Comparison of ENCODE assay signal across 9 cellular contexts in genomic region chr7:101138149-101138870, GRCh38. TPM values are rescaled to one million over a fixed set of nuclear protein-coding genes. Genes with fewer than 3 reads are reported as not detected.
A peak's percentile ranks its signal among the peaks of the same experiment; 100 is the strongest.
DNase-seq lines count a peak whose midpoint lies in the region; ATAC-seq and TF ChIP-seq lines count a peak whose summit lies in the region.
"Had no signal": no experiment of that assay in that cellular context is flagged by ENCODE, and none has a peak within 500 bp of the region (broad histone marks: within the 10 kb centered on the region; RNA-seq: fewer than 3 reads in every experiment).

No MANE protein-coding gene starts in this region.

- no peaks in the 10 kb centered on the region for H3K9me3 Mint-ChIP-seq in activated naive CD4-positive, alpha-beta T cell treated with anti-CD3 and anti-CD28 coated beads, Interleukin-2, amount 50 U/mL, for 72 hours

- H3K27ac Mint-ChIP-seq in activated naive CD4-positive, alpha-beta T cell treated with anti-CD3 and anti-CD28 coated beads, Interleukin-2, amount 50 U/mL, for 72 hours, result peak overlapping the region in 1 of 2 donors; percentile 40

- no peaks in the 10 kb centered on the region for H3K36me3 Mint-ChIP-seq in activated naive CD4-positive, alpha-beta T cell treated with anti-CD3 and anti-CD28 coated beads, Interleukin-2, amount 50 U/mL, for 72 hours

- intact Hi-C loops in heart left ventricle (cut with DNase I), result loop anchor here in 8 of 10 donors (1.0 to 10.0 kb wide), 7 partner anchors 41 to 246 kb away; partner anchors contain the start of gene ACHE (in 3 of the 8)
- intact Hi-C loops in sciatic nerve (cut with DNase I), result no loop called here

- peak; percentile 24 for ATAC-seq in SK-N-SH treated with all-trans-retinoic acid at 6 μM for 48 hours
- peak; percentile 97 to 98 for ATAC-seq in activated naive CD4-positive, alpha-beta T cell treated with anti-CD3 and anti-CD28 coated beads, Interleukin-2, amount 50 U/mL, for 72 hours
- peak; percentile 68 to 93 (median 92) for ATAC-seq in heart left ventricle
- ATAC-seq in sciatic nerve, result peak; percentile 92
- ATAC-seq in GM19455 (IDR thresholded peaks at IDR 0.05; ENCODE audit: unreplicated experiment), result no peak

- peak; percentile 29 for TF ChIP-seq CTCF in GM20000 (IDR thresholded peaks at IDR 0.05; ENCODE audit: extremely low read depth, missing control alignments)
- TF ChIP-seq CTCF in heart left ventricle (IDR thresholded peaks at IDR 0.05), result peak; percentile 72 to 89 (median 84)

- 7 to 10% (median 9%) methylated on average over 16 to 17 of the region's 17 CpGs for WGBS in heart left ventricle, 4 donors

- peak overlapping the region in 7 of 12 donors; percentile 41 to 76 (median 55) for H3K27ac ChIP-seq in heart left ventricle

- no peaks in the 10 kb centered on the region for H3K27me3 ChIP-seq in heart left ventricle

- no peak overlapping the region for H3K4me3 ChIP-seq in Jurkat, Clone E6-1 (ENCODE audit: low read length)
- peak overlapping the region in 3 of 12 donors; percentile 0 to 15 (median 4) for H3K4me3 ChIP-seq in heart left ventricle

- no peak for TF ChIP-seq POLR2A in heart left ventricle (IDR thresholded peaks at IDR 0.05)

- peak in 8 of 14 donors; percentile 9 to 79 (median 32) for DNase-seq in C1 segment of cervical spinal cord (lab: John Stamatoyannopoulos, UW)
- DNase-seq in GM20000 (ENCODE audit: low spot score), result peak; percentile 72
- DNase-seq in Jurkat, Clone E6-1 (ENCODE audit: low read depth, low spot score), result peak; percentile 38
- peak; percentile 76 to 84 for DNase-seq in activated naive CD4-positive, alpha-beta T cell treated with anti-CD3 and anti-CD28 coated beads, Interleukin-2, amount 50 U/mL, for 72 hours (ENCODE audit: low spot score in 2 of 2)
- DNase-seq in heart left ventricle, result peak in 4 of 5 donors; percentile 66 to 91 (median 82)
- DNase-seq in sciatic nerve (ENCODE audit: low spot score), result peak; percentile 80

- peaks cover 0 to 26% (median 0%) of the 10 kb centered on the region in 9 donors for H3K36me3 ChIP-seq in heart left ventricle

- peaks cover 0 to 21% (median 10%) of the 10 kb centered on the region in 12 donors for H3K4me1 ChIP-seq in heart left ventricle

- no peaks in the 10 kb centered on the region for H3K9me3 ChIP-seq in heart left ventricle

TF ChIP-seq in SK-N-SH treated with all-trans-retinoic acid at 6 μM for 48 hours, 23 proteins besides CTCF, POLR2A, EP300 and RAD21 (continues in another document):
- TF ChIP-seq POU6F1 (CRISPR knock-in tag; IDR thresholded peaks at IDR 0.05; ENCODE audit: borderline replicate concordance, low read depth), result peak; percentile 34; the same call in 1 of the 2 replicates
- TF ChIP-seq TCF4 (CRISPR knock-in tag; IDR thresholded peaks at IDR 0.05; ENCODE audit: borderline replicate concordance), result no peak; the same call in 1 of the 2 replicates
- no peak for TF ChIP-seq BACH2 (CRISPR knock-in tag; IDR thresholded peaks at IDR 0.05; ENCODE audit: borderline replicate concordance)
- TF ChIP-seq ARNTL (CRISPR knock-in tag; IDR thresholded peaks at IDR 0.05; ENCODE audit: borderline replicate concordance, low read depth), result peak; percentile 94
- peak; percentile 67; the same call in 1 of the 2 replicates for TF ChIP-seq CREB5 (CRISPR knock-in tag; IDR thresholded peaks at IDR 0.05; ENCODE audit: low read depth)
- peak; percentile 75; the same call in 1 of the 2 replicates for TF ChIP-seq CSDC2 (CRISPR knock-in tag; IDR thresholded peaks at IDR 0.05)
- TF ChIP-seq RARB (CRISPR knock-in tag; IDR thresholded peaks at IDR 0.05), result peak; percentile 92; the same call in 1 of the 2 replicates
- TF ChIP-seq ZFP30 (CRISPR knock-in tag; IDR thresholded peaks at IDR 0.05), result no peak
- TF ChIP-seq, protein P1, sequence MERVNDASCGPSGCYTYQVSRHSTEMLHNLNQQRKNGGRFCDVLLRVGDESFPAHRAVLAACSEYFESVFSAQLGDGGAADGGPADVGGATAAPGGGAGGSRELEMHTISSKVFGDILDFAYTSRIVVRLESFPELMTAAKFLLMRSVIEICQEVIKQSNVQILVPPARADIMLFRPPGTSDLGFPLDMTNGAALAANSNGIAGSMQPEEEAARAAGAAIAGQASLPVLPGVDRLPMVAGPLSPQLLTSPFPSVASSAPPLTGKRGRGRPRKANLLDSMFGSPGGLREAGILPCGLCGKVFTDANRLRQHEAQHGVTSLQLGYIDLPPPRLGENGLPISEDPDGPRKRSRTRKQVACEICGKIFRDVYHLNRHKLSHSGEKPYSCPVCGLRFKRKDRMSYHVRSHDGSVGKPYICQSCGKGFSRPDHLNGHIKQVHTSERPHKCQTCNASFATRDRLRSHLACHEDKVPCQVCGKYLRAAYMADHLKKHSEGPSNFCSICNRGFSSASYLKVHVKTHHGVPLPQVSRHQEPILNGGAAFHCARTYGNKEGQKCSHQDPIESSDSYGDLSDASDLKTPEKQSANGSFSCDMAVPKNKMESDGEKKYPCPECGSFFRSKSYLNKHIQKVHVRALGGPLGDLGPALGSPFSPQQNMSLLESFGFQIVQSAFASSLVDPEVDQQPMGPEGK (CRISPR knock-in tag; IDR thresholded peaks at IDR 0.05; ENCODE audit: borderline replicate concordance), result peak; percentile 39; the same call in 1 of the 2 replicates
- TF ChIP-seq ESRRG (CRISPR knock-in tag; IDR thresholded peaks at IDR 0.05), result no peak
- TF ChIP-seq GLIS3 (CRISPR knock-in tag; IDR thresholded peaks at IDR 0.05), result peak; percentile 85; the same call in 1 of the 2 replicates
- no peak for TF ChIP-seq ZNF70 (CRISPR knock-in tag; IDR thresholded peaks at IDR 0.05)
- TF ChIP-seq ZNF565 (CRISPR knock-in tag; conservative IDR thresholded peaks at IDR 0.05; ENCODE audit: low read depth), result no peak

RNA-seq across cellular contexts. Expression of gene SERPINE1, which starts 11.4 kb away (rescaled TPM):
- not detected for polyA plus RNA-seq in Jurkat, Clone E6-1 (2012; ENCODE audit: insufficient read depth, insufficient read length)
- total RNA-seq in activated naive CD4-positive, alpha-beta T cell treated with anti-CD3 and anti-CD28 coated beads, Interleukin-2, amount 50 U/mL, for 72 hours, result under 1 TPM; 0.18 to 0.27 TPM
- 100 to 1,000 TPM in 1 of 9 donors, 10 to 100 TPM in 4, 1 to 10 TPM in 4; 1.3 to 153 (median 13.9) TPM for total RNA-seq in heart left ventricle
- 100 to 1,000 TPM in 1 of 2 donors, 1 to 10 TPM in 1; 3.4 to 595 TPM for polyA plus RNA-seq in heart left ventricle
- total RNA-seq in sciatic nerve, result 7.0 TPM

RNA-seq across cellular contexts. Expression of gene AP1S1, which starts 16.0 kb away (rescaled TPM):
- polyA plus RNA-seq in Jurkat, Clone E6-1 (2012; ENCODE audit: insufficient read depth, insufficient read length), result 148 TPM
- total RNA-seq in activated naive CD4-positive, alpha-beta T cell treated with anti-CD3 and anti-CD28 coated beads, Interleukin-2, amount 50 U/mL, for 72 hours, result 10 to 100 TPM; 26.3 to 48.2 TPM
- total RNA-seq in heart left ventricle (10 to 100 TPM in 8 of 9 donors, 1 to 10 TPM in 1; 9.9 to 24.5 (median 12.8) TPM), sciatic nerve (22.1 TPM)
- polyA plus RNA-seq in heart left ventricle, result 10 to 100 TPM; 15.9 to 41.8 TPM

RNA-seq across cellular contexts. Expression of gene VGF, which starts 27.1 kb away (rescaled TPM):
- polyA plus RNA-seq in Jurkat, Clone E6-1 (2012; ENCODE audit: insufficient read depth, insufficient read length), result 1.9 TPM
- not detected for total RNA-seq in activated naive CD4-positive, alpha-beta T cell treated with anti-CD3 and anti-CD28 coated beads, Interleukin-2, amount 50 U/mL, for 72 hours
- under 1 TPM in 2 of 9 donors, not detected in 7; 0.09 to 0.19 TPM for total RNA-seq in heart left ventricle
- under 1 TPM in 1 of 2 donors, not detected in 1; 0.14 TPM for polyA plus RNA-seq in heart left ventricle
- not detected for total RNA-seq in sciatic nerve

RNA-seq across cellular contexts. Expression of gene NAT16, which starts 41.8 kb away (rescaled TPM):
- polyA plus RNA-seq in Jurkat, Clone E6-1 (2012; ENCODE audit: insufficient read depth, insufficient read length), result not detected
- not detected for total RNA-seq in activated naive CD4-positive, alpha-beta T cell treated with anti-CD3 and anti-CD28 coated beads, Interleukin-2, amount 50 U/mL, for 72 hours
- total RNA-seq in heart left ventricle, result under 1 TPM in 1 of 9 donors, not detected in 8; 0.23 TPM
- polyA plus RNA-seq in heart left ventricle, result not detected
- total RNA-seq in sciatic nerve, result not detected
- total RNA-seq: activated CD8-positive, alpha-beta memory T cell treated with anti-CD3 and anti-CD28 coated beads for 36 hours had no signal

RNA-seq across cellular contexts. Expression of gene TRIM56, which starts 53.0 kb away (rescaled TPM):
- polyA plus RNA-seq in Jurkat, Clone E6-1 (2012; ENCODE audit: insufficient read depth, insufficient read length), result 22.5 TPM
- total RNA-seq in activated naive CD4-positive, alpha-beta T cell treated with anti-CD3 and anti-CD28 coated beads, Interleukin-2, amount 50 U/mL, for 72 hours, result 10 to 100 TPM; 49.7 to 64.2 TPM
- total RNA-seq in heart left ventricle, result 10 to 100 TPM in 8 of 9 donors, 1 to 10 TPM in 1; 7.9 to 37.4 (median 14.7) TPM
- 10 to 100 TPM; 10.7 to 12.7 TPM for polyA plus RNA-seq in heart left ventricle
- total RNA-seq in sciatic nerve, result 47.1 TPM

Comparison
In these comparisons a context has a peak if more than half of its experiments do, and no peak if none do; other contexts are left out.
1. DNase-seq: peak in every context shown above with its lines; median percentile 82 in heart left ventricle; 80 in activated naive CD4-positive, alpha-beta T cell treated with anti-CD3 and anti-CD28 coated beads, Interleukin-2, amount 50 U/mL, for 72 hours; 80 in sciatic nerve; 72 in GM20000; 38 in Jurkat, Clone E6-1; 32 in C1 segment of cervical spinal cord.